In the genomic region with DNA sequence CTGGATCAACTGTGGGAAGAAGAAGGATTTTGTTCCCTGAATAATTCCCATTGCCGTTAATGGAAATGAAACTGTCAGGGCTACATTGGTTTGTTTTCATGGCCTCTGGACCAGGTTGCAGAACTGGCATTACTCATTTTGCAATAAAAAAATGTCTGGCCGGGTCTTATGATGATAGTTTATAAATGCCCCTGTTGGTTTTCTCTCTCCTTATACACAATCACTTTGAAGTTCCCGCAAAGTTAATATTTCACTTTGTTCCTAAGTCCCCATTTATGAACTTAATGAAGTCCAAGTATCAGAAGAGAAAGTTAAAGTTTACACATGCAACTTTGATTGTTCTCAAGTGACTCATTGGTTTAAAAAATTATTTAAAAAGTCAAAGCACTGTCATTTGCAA, we compare ENCODE assay signal across 24 cellular contexts.
A peak's percentile ranks its signal among the peaks of the same experiment; 100 is the strongest.
DNase-seq lines count a peak whose midpoint lies in the region; ATAC-seq, FAIRE-seq and TF ChIP-seq lines count a peak whose summit lies in the region.
"Had no signal": no experiment of that assay in that cellular context is flagged by ENCODE, and none has a peak within 500 bp of the region (broad histone marks: within the 10 kb centered on the region; RNA-seq: fewer than 3 reads in every experiment).

No MANE protein-coding gene starts in this region.

- no peak for ATAC-seq in activated CD8-positive, alpha-beta T cell treated with anti-CD3 and anti-CD28 coated beads for 36 hours
- no peak for ATAC-seq in lower lobe of right lung
- ATAC-seq: CD8-positive, alpha-beta T cell had no signal

- FAIRE-seq in kidney (lab: Jason Lieb, UNC) (peak; percentile 93), small intestine (lab: Jason Lieb, UNC) (peak; percentile 96)
- FAIRE-seq: D721Med, H54, HTR-8/SVneo had no signal

- H3K9me3 Mint-ChIP-seq in activated CD8-positive, alpha-beta T cell treated with anti-CD3 and anti-CD28 coated beads for 36 hours = no peaks in the 10 kb centered on the region
- H3K9me3 Mint-ChIP-seq: CD8-positive, alpha-beta T cell; IgD-negative memory B cell had no signal

- peaks cover 0 to 3% of the 10 kb centered on the region in 2 donors for H3K4me1 ChIP-seq in kidney (ENCODE audit: control insufficient read depth in 1 of 2, insufficient read depth in 1 of 2, low read depth in 1 of 2, low read length in 2 of 2)
- H3K4me1 ChIP-seq in liver (ENCODE audit: control insufficient read depth in 4 of 4, insufficient read depth in 4 of 4, low read length in 3 of 4) = peaks cover 0 to 3% (median 1%) of the 10 kb centered on the region in 4 donors
- H3K4me1 ChIP-seq in small intestine (ENCODE audit: control insufficient read depth in 2 of 2, insufficient read depth in 1 of 2, low read depth in 1 of 2, low read length in 1 of 2) = peaks cover 3 to 15% of the 10 kb centered on the region in 2 donors
- no peaks in the 10 kb centered on the region for H3K4me1 ChIP-seq in lower lobe of right lung
- H3K4me1 ChIP-seq: SJCRH30 had no signal

- no peaks in the 10 kb centered on the region for H3K27me3 Mint-ChIP-seq in activated CD8-positive, alpha-beta T cell treated with anti-CD3 and anti-CD28 coated beads for 36 hours

- no peaks in the 10 kb centered on the region for H3K4me1 Mint-ChIP-seq in activated CD8-positive, alpha-beta T cell treated with anti-CD3 and anti-CD28 coated beads for 36 hours (ENCODE audit: low read depth)
- H3K4me1 Mint-ChIP-seq: IgD-negative memory B cell had no signal

- H3K27ac Mint-ChIP-seq in activated CD8-positive, alpha-beta T cell treated with anti-CD3 and anti-CD28 coated beads for 36 hours = no peak overlapping the region
- H3K27ac Mint-ChIP-seq: CD8-positive, alpha-beta T cell; IgD-negative memory B cell had no signal

- intact Hi-C loops in kidney (cut with DNase I) = no loop called here
- intact Hi-C loops in activated CD8-positive, alpha-beta T cell treated with anti-CD3 and anti-CD28 coated beads for 36 hours (cut with micrococcal nuclease) = no loop called here
- intact Hi-C loops in lower lobe of right lung (cut with DNase I) = no loop called here

- no peak for TF ChIP-seq CTCF in kidney (IDR thresholded peaks at IDR 0.05; ENCODE audit: borderline replicate concordance, extremely low read depth, insufficient read depth)
- no peak for TF ChIP-seq CTCF in liver (IDR thresholded peaks at IDR 0.05; ENCODE audit: low read depth, low read length, missing input control)
- no peak for TF ChIP-seq CTCF in activated CD8-positive, alpha-beta T cell treated with anti-CD3 and anti-CD28 coated beads for 36 hours (IDR thresholded peaks at IDR 0.05)
- TF ChIP-seq CTCF in lower lobe of right lung (IDR thresholded peaks at IDR 0.05) = no peak

- no peak overlapping the region for H3K4me3 Mint-ChIP-seq in activated CD8-positive, alpha-beta T cell treated with anti-CD3 and anti-CD28 coated beads for 36 hours
- H3K4me3 Mint-ChIP-seq: CD8-positive, alpha-beta T cell; IgD-negative memory B cell had no signal

- H3K27ac ChIP-seq in kidney (ENCODE audit: low read depth in 2 of 2, low read length in 2 of 2) (no peak overlapping the region), liver (ENCODE audit: low read depth in 1 of 2, low read length in 2 of 2) (peak overlapping the region in 1 of 2 donors; percentile 21), small intestine (ENCODE audit: low read depth in 1 of 2, low read length in 1 of 2) (no peak overlapping the region), lower lobe of right lung (no peak overlapping the region)
- H3K27ac ChIP-seq: BLaER1 treated with 17β-estradiol and CSF1 and Interleukin-3, amounts not matched to agents 10 nM and 100 nM; HL-60; PC-9; SJCRH30 had no signal

- H3K36me3 ChIP-seq in kidney (ENCODE audit: control insufficient read depth in 1 of 2, insufficient read depth in 2 of 2, low read length in 2 of 2) = no peaks in the 10 kb centered on the region
- no peaks in the 10 kb centered on the region for H3K36me3 ChIP-seq in liver (ENCODE audit: control insufficient read depth in 4 of 4, insufficient read depth in 3 of 4, low read depth in 1 of 4, low read length in 3 of 4)
- H3K36me3 ChIP-seq in small intestine (ENCODE audit: control insufficient read depth in 2 of 2, insufficient read depth in 2 of 2, low read length in 2 of 2) = no peaks in the 10 kb centered on the region
- no peaks in the 10 kb centered on the region for H3K36me3 ChIP-seq in lower lobe of right lung
- H3K36me3 ChIP-seq: BLaER1 treated with 17β-estradiol and CSF1 and Interleukin-3, amounts not matched to agents 10 nM and 100 nM; SJCRH30 had no signal

- CTCF ChIA-PET in activated CD8-positive, alpha-beta T cell treated with anti-CD3 and anti-CD28 coated beads for 36 hours (lab: Charles Lee) = interaction anchor here (9.6 kb wide), 1 partner anchor 489 kb away, joined by 172 read pairs; no protein-coding TSS in a partner anchor

- no peaks in the 10 kb centered on the region for H3K36me3 Mint-ChIP-seq in activated CD8-positive, alpha-beta T cell treated with anti-CD3 and anti-CD28 coated beads for 36 hours (ENCODE audit: low read depth)
- H3K36me3 Mint-ChIP-seq: CD8-positive, alpha-beta T cell; IgD-negative memory B cell had no signal

- H3K9ac ChIP-seq in kidney (ENCODE audit: low read length in 2 of 2) (no peak overlapping the region), liver (ENCODE audit: low read depth in 1 of 2, low read length in 2 of 2) (no peak overlapping the region)
- H3K9ac ChIP-seq: BLaER1 treated with 17β-estradiol and CSF1 and Interleukin-3, amounts not matched to agents 10 nM and 100 nM had no signal

- H3K27me3 ChIP-seq in liver (ENCODE audit: control insufficient read depth in 4 of 4, insufficient read depth in 4 of 4, low read length in 3 of 4) = no peaks in the 10 kb centered on the region
- no peaks in the 10 kb centered on the region for H3K27me3 ChIP-seq in small intestine (ENCODE audit: control insufficient read depth in 2 of 2, insufficient read depth in 2 of 2, low read length in 2 of 2)
- no peaks in the 10 kb centered on the region for H3K27me3 ChIP-seq in lower lobe of right lung (ENCODE audit: low read depth)
- H3K27me3 ChIP-seq: BLaER1 treated with 17β-estradiol and CSF1 and Interleukin-3, amounts not matched to agents 10 nM and 100 nM; SJCRH30 had no signal

- DNase-seq in HT-29 (ENCODE audit: low spot score) (peak; percentile 87), kidney (no peak), small intestine (peak; percentile 98), lower lobe of right lung (no peak), anterior cingulate cortex (lab: John Stamatoyannopoulos, UW) (no peak)
- DNase-seq in activated CD8-positive, alpha-beta T cell treated with anti-CD3 and anti-CD28 coated beads for 36 hours = no peak
- DNase-seq: CD8-positive, alpha-beta T cell; DMS79 treated with DMSO at 0.1 percent for 48 hours; Kasumi-1; MM.1S; NCI-H1092 treated with DMSO at 0.1 percent for 48 hours; NCI-H146; NCI-H2029 treated with DMSO at 0.1 percent for 48 hours; NCI-H2171; NCI-H526; PC-9; SJCRH30 had no signal

- 33% methylated on average over 3 of the region's 3 CpGs for WGBS in liver
- WGBS in small intestine, 3 donors = 16 to 65% (median 21%) methylated on average over 3 of the region's 3 CpGs

- no peaks in the 10 kb centered on the region for H3K9me3 ChIP-seq in kidney (ENCODE audit: control insufficient read depth in 1 of 2, low read length in 2 of 2)
- no peaks in the 10 kb centered on the region for H3K9me3 ChIP-seq in liver (ENCODE audit: control insufficient read depth in 4 of 4, low read length in 3 of 4)
- no peaks in the 10 kb centered on the region for H3K9me3 ChIP-seq in small intestine (ENCODE audit: control insufficient read depth, low read depth)
- no peaks in the 10 kb centered on the region for H3K9me3 ChIP-seq in lower lobe of right lung
- H3K9me3 ChIP-seq: BLaER1 treated with 17β-estradiol and CSF1 and Interleukin-3, amounts not matched to agents 10 nM and 100 nM; SJCRH30 had no signal

- TF ChIP-seq RAD21 in liver (IDR thresholded peaks at IDR 0.05) = peak in 1 of 2 donors; percentile 11

- POLR2A ChIA-PET in activated CD8-positive, alpha-beta T cell treated with anti-CD3 and anti-CD28 coated beads for 36 hours (lab: Charles Lee) = no interaction called here

- H3K4me3 ChIP-seq in kidney (ENCODE audit: low read length in 2 of 2) (peak overlapping the region in 1 of 2 donors; percentile 8), liver (ENCODE audit: low read depth in 1 of 3, low read length in 3 of 3) (no peak overlapping the region), small intestine (ENCODE audit: low read depth in 1 of 2, low read length in 2 of 2) (no peak overlapping the region), lower lobe of right lung (no peak overlapping the region)
- H3K4me3 ChIP-seq: BLaER1 treated with 17β-estradiol and CSF1 and Interleukin-3, amounts not matched to agents 10 nM and 100 nM; PC-9; SJCRH30 had no signal

TF ChIP-seq in liver, 16 proteins besides CTCF, POLR2A, EP300 and RAD21:
- TF ChIP-seq JUND (IDR thresholded peaks at IDR 0.05) = peak; percentile 20 to 34
- TF ChIP-seq, protein P1, sequence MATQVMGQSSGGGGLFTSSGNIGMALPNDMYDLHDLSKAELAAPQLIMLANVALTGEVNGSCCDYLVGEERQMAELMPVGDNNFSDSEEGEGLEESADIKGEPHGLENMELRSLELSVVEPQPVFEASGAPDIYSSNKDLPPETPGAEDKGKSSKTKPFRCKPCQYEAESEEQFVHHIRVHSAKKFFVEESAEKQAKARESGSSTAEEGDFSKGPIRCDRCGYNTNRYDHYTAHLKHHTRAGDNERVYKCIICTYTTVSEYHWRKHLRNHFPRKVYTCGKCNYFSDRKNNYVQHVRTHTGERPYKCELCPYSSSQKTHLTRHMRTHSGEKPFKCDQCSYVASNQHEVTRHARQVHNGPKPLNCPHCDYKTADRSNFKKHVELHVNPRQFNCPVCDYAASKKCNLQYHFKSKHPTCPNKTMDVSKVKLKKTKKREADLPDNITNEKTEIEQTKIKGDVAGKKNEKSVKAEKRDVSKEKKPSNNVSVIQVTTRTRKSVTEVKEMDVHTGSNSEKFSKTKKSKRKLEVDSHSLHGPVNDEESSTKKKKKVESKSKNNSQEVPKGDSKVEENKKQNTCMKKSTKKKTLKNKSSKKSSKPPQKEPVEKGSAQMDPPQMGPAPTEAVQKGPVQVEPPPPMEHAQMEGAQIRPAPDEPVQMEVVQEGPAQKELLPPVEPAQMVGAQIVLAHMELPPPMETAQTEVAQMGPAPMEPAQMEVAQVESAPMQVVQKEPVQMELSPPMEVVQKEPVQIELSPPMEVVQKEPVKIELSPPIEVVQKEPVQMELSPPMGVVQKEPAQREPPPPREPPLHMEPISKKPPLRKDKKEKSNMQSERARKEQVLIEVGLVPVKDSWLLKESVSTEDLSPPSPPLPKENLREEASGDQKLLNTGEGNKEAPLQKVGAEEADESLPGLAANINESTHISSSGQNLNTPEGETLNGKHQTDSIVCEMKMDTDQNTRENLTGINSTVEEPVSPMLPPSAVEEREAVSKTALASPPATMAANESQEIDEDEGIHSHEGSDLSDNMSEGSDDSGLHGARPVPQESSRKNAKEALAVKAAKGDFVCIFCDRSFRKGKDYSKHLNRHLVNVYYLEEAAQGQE (IDR thresholded peaks at IDR 0.05) = no peak
- TF ChIP-seq SP1 (IDR thresholded peaks at IDR 0.05) = peak; percentile 26
- TF ChIP-seq RXRA (IDR thresholded peaks at IDR 0.05) = peak in 1 of 2 donors; percentile 42
- no peak for TF ChIP-seq GABPA (IDR thresholded peaks at IDR 0.05 in 1 of 2, conservative IDR thresholded peaks at IDR 0.05 in 1 of 2)
- TF ChIP-seq HNF4A (conservative IDR thresholded peaks at IDR 0.05) = peak; percentile 59 to 64
- peak; percentile 68 for TF ChIP-seq YY1 (IDR thresholded peaks at IDR 0.05)

Comparison
In these comparisons a context has a peak if more than half of its experiments do, and no peak if none do; other contexts are left out.
1. DNase-seq: peak in HT-29 (single experiment) and small intestine (single experiment); none in kidney (single experiment), activated CD8-positive, alpha-beta T cell treated with anti-CD3 and anti-CD28 coated beads for 36 hours (single experiment), lower lobe of right lung (single experiment) and anterior cingulate cortex (0 of 58).